In the genomic region with DNA sequence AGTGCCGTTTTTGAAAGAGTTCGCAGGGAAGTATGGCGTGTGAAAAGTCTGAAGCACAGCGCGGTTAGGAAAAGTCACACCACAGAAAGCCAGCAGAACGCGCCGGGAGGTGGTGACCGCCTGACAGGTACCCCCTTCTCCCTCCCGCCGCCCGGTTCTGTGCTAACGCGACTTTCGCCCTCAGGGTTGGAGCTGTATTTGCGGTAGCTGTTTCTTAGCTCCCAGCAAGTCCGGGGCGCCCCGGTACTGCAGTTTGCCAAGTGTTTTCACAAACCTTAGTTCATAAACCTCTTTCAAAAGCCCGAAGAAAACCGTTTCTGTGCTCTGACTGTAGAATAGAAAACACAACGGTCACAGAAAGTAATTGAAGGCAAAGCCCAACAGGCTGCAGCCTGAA, we compare ENCODE assay signal across 8 cellular contexts. TPM values are rescaled to one million over a fixed set of nuclear protein-coding genes. Genes with fewer than 3 reads are reported as not detected.
A peak's percentile ranks its signal among the peaks of the same experiment; 100 is the strongest.
DNase-seq lines count a peak whose midpoint lies in the region; ATAC-seq and TF ChIP-seq lines count a peak whose summit lies in the region.

No MANE protein-coding gene starts in this region.

- peak overlapping the region; percentile 83 for H3K4me3 Mint-ChIP-seq in activated naive CD4-positive, alpha-beta T cell treated with anti-CD3 and anti-CD28 coated beads, Interleukin-2, amount 50 U/mL, for 24 hours

- H3K9ac ChIP-seq in NT2/D1 (ENCODE audit: insufficient read length, low read depth): peak overlapping the region; percentile 86

- ATAC-seq in HG02885 (IDR thresholded peaks at IDR 0.05; ENCODE audit: poor library complexity, unreplicated experiment): peak; percentile 48

- no peaks in the 10 kb centered on the region for H3K9me3 Mint-ChIP-seq in activated naive CD4-positive, alpha-beta T cell treated with anti-CD3 and anti-CD28 coated beads, Interleukin-2, amount 50 U/mL, for 24 hours

- H3K36me3 ChIP-seq in NT2/D1 (ENCODE audit: insufficient read depth, insufficient read length, low read length): no peaks in the 10 kb centered on the region
- no peaks in the 10 kb centered on the region for H3K36me3 ChIP-seq in left ventricle myocardium inferior

- H3K4me1 Mint-ChIP-seq in activated naive CD4-positive, alpha-beta T cell treated with anti-CD3 and anti-CD28 coated beads, Interleukin-2, amount 50 U/mL, for 24 hours: peaks cover 28% of the 10 kb centered on the region

- DNase-seq in activated CD8-positive, alpha-beta memory T cell treated with anti-CD3 and anti-CD28 coated beads for 48 hours (ENCODE audit: low read depth in 2 of 3, low spot score in 2 of 3): peak; percentile 8 to 23 (median 21)
- DNase-seq in activated CD8-positive, alpha-beta memory T cell treated with anti-CD3 and anti-CD28 coated beads for 24 hours: no peak
- DNase-seq in NT2/D1 (ENCODE audit: low read depth, low spot score) (peak; percentile 43), left ventricle myocardium inferior (peak; percentile 38), renal cortical epithelial cell (ENCODE audit: low read depth) (peak; percentile 51), NCI-H2227 (lab: John Stamatoyannopoulos, UW; ENCODE audit: unreplicated experiment) (no peak)

- H3K9me3 ChIP-seq in NT2/D1 (ENCODE audit: insufficient read depth, low read length) (no peaks in the 10 kb centered on the region), left ventricle myocardium inferior (replicated peaks) (no peaks in the 10 kb centered on the region)

- no peak for TF ChIP-seq CTCF in left ventricle myocardium inferior (IDR thresholded peaks at IDR 0.05; ENCODE audit: borderline replicate concordance)

- intact Hi-C loops in left ventricle myocardium inferior (cut with micrococcal nuclease): no loop called here

- H3K27ac ChIP-seq in left ventricle myocardium inferior (replicated peaks): peak overlapping the region; percentile 93

- H3K4me3 ChIP-seq in NT2/D1 (ENCODE audit: insufficient read length, low read depth) (peak overlapping the region; percentile 83), left ventricle myocardium inferior (peak overlapping the region; percentile 92)

- H3K27ac Mint-ChIP-seq in activated naive CD4-positive, alpha-beta T cell treated with anti-CD3 and anti-CD28 coated beads, Interleukin-2, amount 50 U/mL, for 24 hours: peak overlapping the region; percentile 65

- H3K36me3 Mint-ChIP-seq in activated naive CD4-positive, alpha-beta T cell treated with anti-CD3 and anti-CD28 coated beads, Interleukin-2, amount 50 U/mL, for 24 hours: no peaks in the 10 kb centered on the region

- H3K4me1 ChIP-seq in NT2/D1 (ENCODE audit: insufficient read depth, insufficient read length) (peaks cover 2% of the 10 kb centered on the region), left ventricle myocardium inferior (peaks cover 53% of the 10 kb centered on the region)

- H3K27me3 Mint-ChIP-seq in activated naive CD4-positive, alpha-beta T cell treated with anti-CD3 and anti-CD28 coated beads, Interleukin-2, amount 50 U/mL, for 24 hours: peaks cover 10% of the 10 kb centered on the region

- H3K27me3 ChIP-seq in NT2/D1 (ENCODE audit: insufficient read depth, insufficient read length): peaks cover 39% of the 10 kb centered on the region
- no peaks in the 10 kb centered on the region for H3K27me3 ChIP-seq in left ventricle myocardium inferior (ENCODE audit: low read depth)

RNA-seq across cellular contexts. Expression of a gene that starts 0.4 kb away (rescaled TPM):
- total RNA-seq in left ventricle myocardium inferior (19.9 TPM), renal cortical epithelial cell (15.8 and 39.9 TPM in 2 replicates)

RNA-seq across cellular contexts. Expression of a gene that starts 56.9 kb away (rescaled TPM):
- total RNA-seq in left ventricle myocardium inferior (3.8 TPM), renal cortical epithelial cell (5.2 and 15.2 TPM in 2 replicates)

Comparison
In these comparisons a context has a peak if more than half of its experiments do, and no peak if none do; other contexts are left out.
1. DNase-seq: peak in activated CD8-positive, alpha-beta memory T cell treated with anti-CD3 and anti-CD28 coated beads for 48 hours (3 of 3), NT2/D1 (single experiment), left ventricle myocardium inferior (single experiment) and renal cortical epithelial cell (single experiment); none in activated CD8-positive, alpha-beta memory T cell treated with anti-CD3 and anti-CD28 coated beads for 24 hours (single experiment) and NCI-H2227 (single experiment).